Comparison of ENCODE assay signal across 29 cellular contexts in the genomic region with DNA sequence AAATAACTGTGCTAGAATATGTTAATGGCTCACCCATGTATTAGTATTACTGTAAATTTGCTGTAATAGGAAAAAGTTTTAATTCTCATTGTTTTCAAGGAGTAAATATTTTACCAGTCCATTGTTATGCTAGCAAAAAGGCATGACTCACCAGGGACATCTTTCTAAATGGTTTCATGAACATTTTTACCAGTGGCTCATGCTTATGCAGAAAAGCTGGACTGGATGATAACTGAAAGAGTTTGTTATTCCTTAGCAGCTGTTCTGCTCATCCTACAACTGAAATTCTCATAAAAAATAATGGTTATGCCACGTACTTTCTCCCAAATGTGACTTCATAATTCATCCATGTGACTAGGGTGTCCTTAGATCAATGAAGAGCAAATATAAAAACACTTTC.
DNase-seq lines count a peak whose midpoint lies in the region; ATAC-seq, FAIRE-seq and TF ChIP-seq lines count a peak whose summit lies in the region.
"Had no signal": no experiment of that assay in that cellular context is flagged by ENCODE, and none has a peak within 500 bp of the region (broad histone marks: within the 10 kb centered on the region; RNA-seq: fewer than 3 reads in every experiment).

No MANE protein-coding gene starts in this region.

- no peak overlapping the region for H3K4me2 ChIP-seq in astrocyte (ENCODE audit: low read length)

- no peak overlapping the region for H2AFZ ChIP-seq in astrocyte (ENCODE audit: low read depth, low read length)

- no peaks in the 10 kb centered on the region for H3K9me3 Mint-ChIP-seq in astrocyte (ENCODE audit: unreplicated experiment)
- peaks cover 8% of the 10 kb centered on the region for H3K9me3 Mint-ChIP-seq in stimulated activated effector memory CD8-positive, alpha-beta T cell treated with anti-CD3 and anti-CD28 coated beads, Interleukin-12 subunit alpha, Interleukin-12 subunit beta, amount 100 ng/mL, for 72 hours
- H3K9me3 Mint-ChIP-seq: activated CD8-positive, alpha-beta T cell treated with anti-CD3 and anti-CD28 coated beads for 36 hours; T-helper 1 cell treated with Interleukin-12 subunit alpha and Interleukin-12 subunit beta and Interleukin-4 antibody, amounts not matched to agents 30 μg/mL and 1 μg/mL, for 36 hours had no signal

- no peaks in the 10 kb centered on the region for H3K4me1 ChIP-seq in astrocyte (ENCODE audit: insufficient read depth, low read length)
- H3K4me1 ChIP-seq: Peyer's patch, right lobe of liver, upper lobe of left lung had no signal

- H3K27ac Mint-ChIP-seq in astrocyte (ENCODE audit: unreplicated experiment), result no peak overlapping the region
- no peak overlapping the region for H3K27ac Mint-ChIP-seq in stimulated activated effector memory CD8-positive, alpha-beta T cell treated with anti-CD3 and anti-CD28 coated beads, Interleukin-12 subunit alpha, Interleukin-12 subunit beta, amount 100 ng/mL, for 72 hours
- H3K27ac Mint-ChIP-seq: activated CD8-positive, alpha-beta T cell treated with anti-CD3 and anti-CD28 coated beads for 36 hours; activated naive CD8-positive, alpha-beta T cell treated with anti-CD3 and anti-CD28 coated beads, Interleukin-2, amount 10 ng/mL, durations not matched to agents 7 days and 5 days; CD8-positive, alpha-beta T cell; natural killer cell; T-helper 1 cell treated with Interleukin-12 subunit alpha and Interleukin-12 subunit beta and Interleukin-4 antibody, amounts not matched to agents 30 μg/mL and 1 μg/mL, for 36 hours had no signal

- no peak overlapping the region for H3K9ac ChIP-seq in astrocyte (ENCODE audit: low read length)

- intact Hi-C loops in sciatic nerve (cut with DNase I), result no loop called here

- H3K9me3 ChIP-seq in astrocyte (ENCODE audit: insufficient read depth, low read depth, low read length), result no peaks in the 10 kb centered on the region
- H3K9me3 ChIP-seq: Peyer's patch, right lobe of liver, SJSA1, upper lobe of left lung had no signal

- H3K79me2 ChIP-seq in astrocyte (ENCODE audit: insufficient read depth, low read length), result no peaks in the 10 kb centered on the region

- no peak overlapping the region for H3K27ac ChIP-seq in astrocyte (ENCODE audit: low read depth, low read length)
- H3K27ac ChIP-seq: foreskin keratinocyte, Peyer's patch, right lobe of liver, SJSA1, upper lobe of left lung had no signal

- H3K4me3 Mint-ChIP-seq in astrocyte (ENCODE audit: unreplicated experiment), result no peak overlapping the region
- no peak overlapping the region for H3K4me3 Mint-ChIP-seq in stimulated activated effector memory CD8-positive, alpha-beta T cell treated with anti-CD3 and anti-CD28 coated beads, Interleukin-12 subunit alpha, Interleukin-12 subunit beta, amount 100 ng/mL, for 72 hours
- H3K4me3 Mint-ChIP-seq: activated CD8-positive, alpha-beta T cell treated with anti-CD3 and anti-CD28 coated beads for 36 hours; activated naive CD8-positive, alpha-beta T cell treated with anti-CD3 and anti-CD28 coated beads, Interleukin-2, amount 10 ng/mL, durations not matched to agents 7 days and 5 days; CD8-positive, alpha-beta T cell; natural killer cell; T-helper 1 cell treated with Interleukin-12 subunit alpha and Interleukin-12 subunit beta and Interleukin-4 antibody, amounts not matched to agents 30 μg/mL and 1 μg/mL, for 36 hours had no signal

- no peaks in the 10 kb centered on the region for H3K36me3 ChIP-seq in astrocyte (ENCODE audit: insufficient read depth, low read length)
- H3K36me3 ChIP-seq: Peyer's patch, right lobe of liver, SJSA1, upper lobe of left lung had no signal

- H3K36me3 Mint-ChIP-seq in astrocyte (ENCODE audit: low read depth, unreplicated experiment), result no peaks in the 10 kb centered on the region
- H3K36me3 Mint-ChIP-seq in stimulated activated effector memory CD8-positive, alpha-beta T cell treated with anti-CD3 and anti-CD28 coated beads, Interleukin-12 subunit alpha, Interleukin-12 subunit beta, amount 100 ng/mL, for 72 hours, result no peaks in the 10 kb centered on the region
- H3K36me3 Mint-ChIP-seq: activated naive CD8-positive, alpha-beta T cell treated with anti-CD3 and anti-CD28 coated beads, Interleukin-2, amount 10 ng/mL, durations not matched to agents 7 days and 5 days; CD8-positive, alpha-beta T cell; natural killer cell had no signal

- no peaks in the 10 kb centered on the region for H4K20me1 ChIP-seq in astrocyte (ENCODE audit: insufficient read depth, low read length)

- no peaks in the 10 kb centered on the region for H3K4me1 Mint-ChIP-seq in astrocyte (ENCODE audit: low read depth, unreplicated experiment)
- no peaks in the 10 kb centered on the region for H3K4me1 Mint-ChIP-seq in stimulated activated effector memory CD8-positive, alpha-beta T cell treated with anti-CD3 and anti-CD28 coated beads, Interleukin-12 subunit alpha, Interleukin-12 subunit beta, amount 100 ng/mL, for 72 hours
- H3K4me1 Mint-ChIP-seq: activated naive CD8-positive, alpha-beta T cell treated with anti-CD3 and anti-CD28 coated beads, Interleukin-2, amount 10 ng/mL, durations not matched to agents 7 days and 5 days; natural killer cell had no signal

- DNase-seq in GM03348 (ENCODE audit: low spot score), result peak; percentile 45
- peak; percentile 26 for DNase-seq in astrocyte (ENCODE audit: low read depth)
- peak; percentile 77 for DNase-seq in fibroblast of the aortic adventitia (ENCODE audit: low read depth)
- DNase-seq in sciatic nerve (ENCODE audit: low spot score), result no peak
- DNase-seq in cerebellar nuclear complex (lab: John Stamatoyannopoulos, UW), result no peak
- no peak for DNase-seq in stimulated activated effector memory CD8-positive, alpha-beta T cell treated with anti-CD3 and anti-CD28 coated beads, Interleukin-12 subunit alpha, Interleukin-12 subunit beta, amount 100 ng/mL, for 72 hours (ENCODE audit: low spot score in 2 of 2)
- no peak for DNase-seq in SK-N-DZ (ENCODE audit: low spot score)
- no peak for DNase-seq in NCI-H345 treated with DMSO at 0.1 percent for 48 hours (lab: John Stamatoyannopoulos, UW; ENCODE audit: unreplicated experiment)
- DNase-seq: activated CD4-positive, alpha-beta T cell treated with anti-CD3 and anti-CD28 coated beads for 1 hour; activated CD8-positive, alpha-beta T cell treated with anti-CD3 and anti-CD28 coated beads for 36 hours; activated effector memory CD4-positive, alpha-beta T cell treated with Interleukin-2 at 50 U/mL for 16 hours; activated naive CD8-positive, alpha-beta T cell treated with anti-CD3 and anti-CD28 coated beads, Interleukin-2, amount 10 ng/mL, durations not matched to agents 7 days and 5 days; activated T-cell treated with anti-CD3 and anti-CD28 coated beads for 4 hours; CD8-positive, alpha-beta T cell; cortex of kidney; DMS53; GF-D8; GOT3; KG1; natural killer cell; NCI-H524 treated with DMSO at 0.1 percent for 48 hours; Peyer's patch; right lobe of liver; upper lobe of left lung had no signal

- FAIRE-seq in astrocyte (lab: Jason Lieb, UNC), result peak; percentile 71
- FAIRE-seq: HTR-8/SVneo had no signal

- H3K27me3 Mint-ChIP-seq in astrocyte (ENCODE audit: low read depth, unreplicated experiment), result no peaks in the 10 kb centered on the region
- H3K27me3 Mint-ChIP-seq: activated CD8-positive, alpha-beta T cell treated with anti-CD3 and anti-CD28 coated beads for 36 hours; activated naive CD8-positive, alpha-beta T cell treated with anti-CD3 and anti-CD28 coated beads, Interleukin-2, amount 10 ng/mL, durations not matched to agents 7 days and 5 days had no signal

- no peak overlapping the region for H3K4me3 ChIP-seq in astrocyte (ENCODE audit: insufficient read depth, low read depth, low read length)
- no peak overlapping the region for H3K4me3 ChIP-seq in fibroblast of the aortic adventitia (ENCODE audit: low read depth, low read length)
- H3K4me3 ChIP-seq: Peyer's patch, right lobe of liver, SJSA1, upper lobe of left lung had no signal

- no peaks in the 10 kb centered on the region for H3K27me3 ChIP-seq in astrocyte (ENCODE audit: insufficient read depth, low read length)
- H3K27me3 ChIP-seq: foreskin keratinocyte, Peyer's patch, right lobe of liver, SJSA1, upper lobe of left lung had no signal

- TF ChIP-seq CTCF in astrocyte (IDR thresholded peaks at IDR 0.05; ENCODE audit: insufficient read depth, low read depth, low read length), result no peak
- TF ChIP-seq CTCF in fibroblast of the aortic adventitia (IDR thresholded peaks at IDR 0.05; ENCODE audit: insufficient read depth, low read length), result no peak

- ATAC-seq in sciatic nerve, result peak; percentile 27
- no peak for ATAC-seq in stimulated activated effector memory CD8-positive, alpha-beta T cell treated with anti-CD3 and anti-CD28 coated beads, Interleukin-12 subunit alpha, Interleukin-12 subunit beta, amount 100 ng/mL, for 72 hours
- ATAC-seq: activated CD8-positive, alpha-beta T cell treated with anti-CD3 and anti-CD28 coated beads for 36 hours; CD8-positive, alpha-beta T cell; foreskin keratinocyte; left lobe of liver; natural killer cell; right lobe of liver had no signal

Comparison
In these comparisons a context has a peak if more than half of its experiments do, and no peak if none do; other contexts are left out.
1. DNase-seq: peak in GM03348 (single experiment), astrocyte (single experiment) and fibroblast of the aortic adventitia (single experiment); none in sciatic nerve (single experiment), cerebellar nuclear complex (0 of 2), stimulated activated effector memory CD8-positive, alpha-beta T cell treated with anti-CD3 and anti-CD28 coated beads, Interleukin-12 subunit alpha, Interleukin-12 subunit beta, amount 100 ng/mL, for 72 hours (0 of 2), SK-N-DZ (single experiment) and NCI-H345 treated with DMSO at 0.1 percent for 48 hours (single experiment).